In genomic region chr3:138947303-138948121, GRCh38 we compare ENCODE assay signal across 9 cellular contexts. TPM values are rescaled to one million over a fixed set of nuclear protein-coding genes. Genes with fewer than 3 reads are reported as not detected.
DNase-seq lines count a peak whose midpoint lies in the region; ATAC-seq and TF ChIP-seq lines count a peak whose summit lies in the region.
"Had no signal": no experiment of that assay in that cellular context is flagged by ENCODE, and none has a peak within 500 bp of the region (broad histone marks: within the 10 kb centered on the region; RNA-seq: fewer than 3 reads in every experiment).

No MANE protein-coding gene starts in this region.

- peaks cover 6% of the 10 kb centered on the region for H3K36me3 Mint-ChIP-seq in natural killer cell treated with Interleukin-12 subunit alpha and Interleukin-12 subunit beta and Interleukin-15 and Interleukin-18, amount 100 ng/mL, for 72 hours

- peak; percentile 31 for DNase-seq in AG08395 (ENCODE audit: low spot score)
- DNase-seq in dorsolateral prefrontal cortex, result no peak
- DNase-seq in natural killer cell treated with Interleukin-12 subunit alpha and Interleukin-12 subunit beta and Interleukin-15 and Interleukin-18, amount 100 ng/mL, for 72 hours (ENCODE audit: low spot score), result no peak
- no peak for DNase-seq in CD1c-positive myeloid dendritic cell (ENCODE audit: extremely low spot score)
- DNase-seq in NCI-H524 treated with DMSO at 0.1 percent for 48 hours (lab: John Stamatoyannopoulos, UW), result no peak

- TF ChIP-seq CTCF in dorsolateral prefrontal cortex (IDR thresholded peaks at IDR 0.05 in 54 of 56, conservative IDR thresholded peaks at IDR 0.05 in 2 of 56; ENCODE audit: low read depth in 1 of 56, partially characterized antibody in 56 of 56), result no peak

- H3K9me3 Mint-ChIP-seq in natural killer cell treated with Interleukin-12 subunit alpha and Interleukin-12 subunit beta and Interleukin-15 and Interleukin-18, amount 100 ng/mL, for 72 hours, result no peaks in the 10 kb centered on the region

- peak overlapping the region; percentile 30; the same call in 1 of the 2 replicates for H3K9ac ChIP-seq in HUES48 (ENCODE audit: low read depth, low read length)

- H3K9me3 ChIP-seq in HUES48 (ENCODE audit: control insufficient read depth, insufficient read depth, low read length), result no peaks in the 10 kb centered on the region
- H3K9me3 ChIP-seq: neutrophil had no signal

- H3K27me3 ChIP-seq in HUES48 (ENCODE audit: control insufficient read depth, insufficient read depth, low read length), result peaks cover 100% of the 10 kb centered on the region
- H3K27me3 ChIP-seq in dorsolateral prefrontal cortex, result peaks cover 22 to 95% (median 87%) of the 10 kb centered on the region in 45 donors

- peaks cover 49 to 69% of the 10 kb centered on the region in 2 donors for H3K27me3 Mint-ChIP-seq in natural killer cell treated with Interleukin-12 subunit alpha and Interleukin-12 subunit beta and Interleukin-15 and Interleukin-18, amount 100 ng/mL, for 72 hours

- H3K4me3 ChIP-seq in HUES48 (ENCODE audit: low read depth, low read length) (peak overlapping the region; percentile 60), dorsolateral prefrontal cortex (peak overlapping the region in 45 of 59 donors; percentile 16 to 65 (median 45))

- peaks cover 41% of the 10 kb centered on the region for H3K4me1 ChIP-seq in HUES48 (ENCODE audit: control insufficient read depth, insufficient read depth, low read length)

- no peaks in the 10 kb centered on the region for H3K36me3 ChIP-seq in HUES48 (ENCODE audit: control insufficient read depth, insufficient read depth, low read length)
- H3K36me3 ChIP-seq: neutrophil had no signal

- intact Hi-C loops in dorsolateral prefrontal cortex (cut with DNase I), result no loop called here

- peak overlapping the region; percentile 38 for H3K4me3 Mint-ChIP-seq in natural killer cell treated with Interleukin-12 subunit alpha and Interleukin-12 subunit beta and Interleukin-15 and Interleukin-18, amount 100 ng/mL, for 72 hours

- ATAC-seq in natural killer cell treated with Interleukin-12 subunit alpha and Interleukin-12 subunit beta and Interleukin-15 and Interleukin-18, amount 100 ng/mL, for 72 hours, result no peak
- ATAC-seq in HG02840 (IDR thresholded peaks at IDR 0.05; ENCODE audit: low FRiP score, unreplicated experiment), result no peak
- ATAC-seq in HG03521 (IDR thresholded peaks at IDR 0.05; ENCODE audit: unreplicated experiment), result no peak

- H3K27ac Mint-ChIP-seq in natural killer cell treated with Interleukin-12 subunit alpha and Interleukin-12 subunit beta and Interleukin-15 and Interleukin-18, amount 100 ng/mL, for 72 hours, result no peak overlapping the region

- no peak overlapping the region for H3K27ac ChIP-seq in HUES48 (ENCODE audit: low read depth, low read length)
- H3K27ac ChIP-seq in dorsolateral prefrontal cortex, result peak overlapping the region in 2 of 59 donors; percentile 22 to 58
- H3K27ac ChIP-seq: neutrophil had no signal

- H3K4me1 Mint-ChIP-seq in natural killer cell treated with Interleukin-12 subunit alpha and Interleukin-12 subunit beta and Interleukin-15 and Interleukin-18, amount 100 ng/mL, for 72 hours (ENCODE audit: low read depth in 2 of 2), result peaks cover 24 to 26% of the 10 kb centered on the region in 2 donors

RNA-seq across cellular contexts. Expression of gene FOXL2NB, which starts 0.5 kb away (rescaled TPM):
- 1 to 10 TPM in 16 of 120 experiments, under 1 TPM in 99, not detected in 5; 0.15 to 2.3 (median 0.55) TPM for total RNA-seq in dorsolateral prefrontal cortex
- total RNA-seq in natural killer cell treated with Interleukin-12 subunit alpha and Interleukin-12 subunit beta and Interleukin-15 and Interleukin-18, amount 100 ng/mL, for 72 hours, result not detected

RNA-seq across cellular contexts. Expression of gene FOXL2, which starts 0.6 kb away (rescaled TPM):
- 1 to 10 TPM in 13 of 120 experiments, under 1 TPM in 104, not detected in 3; 0.16 to 1.9 (median 0.58) TPM for total RNA-seq in dorsolateral prefrontal cortex
- total RNA-seq in natural killer cell treated with Interleukin-12 subunit alpha and Interleukin-12 subunit beta and Interleukin-15 and Interleukin-18, amount 100 ng/mL, for 72 hours, result not detected

RNA-seq across cellular contexts. Expression of gene PRR23A, which starts 58.6 kb away (rescaled TPM):
- not detected for total RNA-seq in dorsolateral prefrontal cortex
- total RNA-seq in natural killer cell treated with Interleukin-12 subunit alpha and Interleukin-12 subunit beta and Interleukin-15 and Interleukin-18, amount 100 ng/mL, for 72 hours, result not detected
